Comparison of ENCODE assay signal across 8 cellular contexts in the genomic region with DNA sequence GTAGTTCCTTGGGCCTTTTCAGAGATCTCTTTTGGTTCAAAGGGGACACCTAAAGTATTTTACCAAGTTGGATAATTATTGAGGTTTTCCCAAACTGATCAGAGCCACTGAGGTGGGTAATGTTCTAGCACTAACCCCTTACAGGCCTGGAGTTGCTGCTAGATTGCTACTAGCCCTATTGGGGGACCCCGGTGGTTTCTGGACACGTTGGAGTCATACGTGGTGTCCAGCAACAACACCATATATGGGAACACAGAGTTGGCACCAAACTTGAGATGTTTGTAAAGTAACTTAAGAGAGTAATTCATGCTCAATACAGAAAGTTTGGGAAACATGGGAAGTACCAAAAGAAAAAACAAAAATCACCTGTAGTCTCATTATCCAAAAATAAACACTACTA. TPM values are rescaled to one million over a fixed set of nuclear protein-coding genes. Genes with fewer than 3 reads are reported as not detected.
A peak's percentile ranks its signal among the peaks of the same experiment; 100 is the strongest.
DNase-seq lines count a peak whose midpoint lies in the region; ATAC-seq and TF ChIP-seq lines count a peak whose summit lies in the region.

No MANE protein-coding gene starts in this region.

- 27 to 32% methylated on average over 3 of the region's 3 CpGs for WGBS in upper lobe of left lung, 2 donors

- no peaks in the 10 kb centered on the region; the same call in 1 of the 2 replicates for H3K9me3 ChIP-seq in AG04450 (ENCODE audit: control insufficient read depth, insufficient read depth, low read length)
- no peaks in the 10 kb centered on the region for H3K9me3 ChIP-seq in HUES6 (ENCODE audit: control insufficient read depth, insufficient read depth, low read depth, low read length)
- H3K9me3 ChIP-seq in upper lobe of left lung, result no peaks in the 10 kb centered on the region

- no peak for TF ChIP-seq EP300 in upper lobe of left lung (IDR thresholded peaks at IDR 0.05)

- TF ChIP-seq POLR2A in upper lobe of left lung (IDR thresholded peaks at IDR 0.05), result no peak
- TF ChIP-seq POLR2A in GM18505 (IDR thresholded peaks at IDR 0.05; ENCODE audit: borderline replicate concordance, extremely low read depth, insufficient read depth, insufficient read length), result no peak

- CTCF ChIA-PET in AG04450 (lab: Charles Lee), result no interaction called here

- TF ChIP-seq CTCF in AG04450 (IDR thresholded peaks at IDR 0.05; ENCODE audit: low read depth, low read length) (no peak), cardiac fibroblast (IDR thresholded peaks at IDR 0.05; ENCODE audit: low read depth, low read length) (no peak), upper lobe of left lung (IDR thresholded peaks at IDR 0.05) (no peak)

- ATAC-seq in upper lobe of left lung (ENCODE audit: low FRiP score in 2 of 2) (peak in 1 of 2 donors; percentile 29), GM21423 (IDR thresholded peaks at IDR 0.05; ENCODE audit: unreplicated experiment) (no peak), GM18505 (IDR thresholded peaks at IDR 0.05; ENCODE audit: unreplicated experiment) (no peak)

- POLR2A ChIA-PET in AG04450 (lab: Yijun Ruan, JAX), result interaction anchor here (0.8 kb wide), 1 partner anchor 134 kb away, joined by 4 read pairs; no protein-coding TSS in a partner anchor

- H3K9ac ChIP-seq in HUES6 (ENCODE audit: low read length), result peak overlapping the region; percentile 64

- peak overlapping the region; percentile 89 for H3K4me3 ChIP-seq in AG04450 (ENCODE audit: low read depth, low read length)
- H3K4me3 ChIP-seq in HUES6 (ENCODE audit: low read depth, low read length), result peak overlapping the region; percentile 99
- H3K4me3 ChIP-seq in cardiac fibroblast (replicated peaks in 1 of 2; ENCODE audit: low read depth in 2 of 2, low read length in 2 of 2), result peak overlapping the region; percentile 72 to 95
- peak overlapping the region; percentile 50 to 96 (median 92) for H3K4me3 ChIP-seq in upper lobe of left lung

- H3K4me1 ChIP-seq in HUES6 (ENCODE audit: control insufficient read depth, insufficient read depth, low read length) (no peaks in the 10 kb centered on the region), upper lobe of left lung (peaks cover 9 to 18% (median 14%) of the 10 kb centered on the region in 4 donors)

- H3K27me3 ChIP-seq in AG04450 (ENCODE audit: control insufficient read depth, insufficient read depth, low read length) (no peaks in the 10 kb centered on the region), HUES6 (ENCODE audit: control insufficient read depth, insufficient read depth, low read length) (no peaks in the 10 kb centered on the region), upper lobe of left lung (no peaks in the 10 kb centered on the region)

- H3K27ac ChIP-seq in AG04450 (ENCODE audit: low read depth, low read length) (peak overlapping the region; percentile 85), HUES6 (ENCODE audit: low read depth, low read length) (no peak overlapping the region), upper lobe of left lung (peak overlapping the region; percentile 88 to 97 (median 97))

- DNase-seq in AG04450 (ENCODE audit: low read depth, low spot score), result peak; percentile 29
- DNase-seq in cardiac fibroblast (ENCODE audit: low read depth in 2 of 2), result peak; percentile 73 to 80
- peak; percentile 26 to 51 for DNase-seq in lung microvascular endothelial cell (ENCODE audit: low read depth in 2 of 2)
- DNase-seq in upper lobe of left lung, result peak in 1 of 2 donors; percentile 23
- no peak for DNase-seq in NCI-H187 treated with DMSO at 0.1 percent for 48 hours (lab: John Stamatoyannopoulos, UW)

- no peaks in the 10 kb centered on the region for H3K36me3 ChIP-seq in HUES6 (ENCODE audit: control insufficient read depth, insufficient read depth, low read length)
- no peaks in the 10 kb centered on the region for H3K36me3 ChIP-seq in upper lobe of left lung

RNA-seq across cellular contexts. Expression of a gene that starts 0.6 kb away (rescaled TPM):
- 4.8 and 6.7 TPM in 2 replicates for polyA plus RNA-seq in AG04450 (2011; rRNA removed)
- 1.1 and 3.2 TPM in 2 replicates for polyA minus RNA-seq in AG04450 (2011; rRNA and poly(A)+ RNA removed)
- total RNA-seq in lung microvascular endothelial cell (0.40 and 0.44 TPM in 2 replicates), upper lobe of left lung (10 to 100 TPM in 3 of 6 donors, 1 to 10 TPM in 3; 4.4 to 35.1 (median 10.0) TPM)

RNA-seq across cellular contexts. Expression of a gene that starts 0.7 kb away (rescaled TPM):
- polyA plus RNA-seq in AG04450 (2011; rRNA removed), result 10.0 and 11.4 TPM in 2 replicates
- 7.8 and 11.6 TPM in 2 replicates for polyA minus RNA-seq in AG04450 (2011; rRNA and poly(A)+ RNA removed)
- total RNA-seq in lung microvascular endothelial cell (5.0 and 6.3 TPM in 2 replicates), upper lobe of left lung (10 to 100 TPM in 4 of 6 donors, 1 to 10 TPM in 2; 5.2 to 22.0 (median 12.9) TPM)
